Comparison of ENCODE assay signal across 1 cellular context in the genomic region with DNA sequence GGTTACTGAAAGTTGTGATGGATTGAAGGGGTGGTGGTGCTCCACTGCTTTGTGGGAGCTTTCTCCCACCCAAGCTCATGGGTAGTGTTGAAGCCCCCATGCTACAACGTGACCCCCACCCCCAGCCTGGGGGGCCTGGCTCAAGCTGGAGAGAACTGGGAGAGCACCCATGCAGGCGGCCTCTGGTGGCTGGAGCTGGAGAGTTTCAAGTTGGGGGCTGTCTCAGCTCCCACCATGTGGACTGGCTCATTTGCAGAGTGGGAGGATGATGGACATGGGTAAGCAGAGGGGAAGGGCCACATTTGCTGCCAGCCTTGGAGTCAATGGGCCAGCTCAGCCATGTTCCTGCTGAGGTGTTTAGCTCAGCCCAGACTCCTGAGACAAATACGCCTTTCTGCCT.
TF ChIP-seq lines count a peak whose summit lies in the region.

No MANE protein-coding gene starts in this region.

TF ChIP-seq in K562, 482 proteins besides CTCF, POLR2A, EP300 and RAD21 (continued from another document):
- TF ChIP-seq, protein P1, sequence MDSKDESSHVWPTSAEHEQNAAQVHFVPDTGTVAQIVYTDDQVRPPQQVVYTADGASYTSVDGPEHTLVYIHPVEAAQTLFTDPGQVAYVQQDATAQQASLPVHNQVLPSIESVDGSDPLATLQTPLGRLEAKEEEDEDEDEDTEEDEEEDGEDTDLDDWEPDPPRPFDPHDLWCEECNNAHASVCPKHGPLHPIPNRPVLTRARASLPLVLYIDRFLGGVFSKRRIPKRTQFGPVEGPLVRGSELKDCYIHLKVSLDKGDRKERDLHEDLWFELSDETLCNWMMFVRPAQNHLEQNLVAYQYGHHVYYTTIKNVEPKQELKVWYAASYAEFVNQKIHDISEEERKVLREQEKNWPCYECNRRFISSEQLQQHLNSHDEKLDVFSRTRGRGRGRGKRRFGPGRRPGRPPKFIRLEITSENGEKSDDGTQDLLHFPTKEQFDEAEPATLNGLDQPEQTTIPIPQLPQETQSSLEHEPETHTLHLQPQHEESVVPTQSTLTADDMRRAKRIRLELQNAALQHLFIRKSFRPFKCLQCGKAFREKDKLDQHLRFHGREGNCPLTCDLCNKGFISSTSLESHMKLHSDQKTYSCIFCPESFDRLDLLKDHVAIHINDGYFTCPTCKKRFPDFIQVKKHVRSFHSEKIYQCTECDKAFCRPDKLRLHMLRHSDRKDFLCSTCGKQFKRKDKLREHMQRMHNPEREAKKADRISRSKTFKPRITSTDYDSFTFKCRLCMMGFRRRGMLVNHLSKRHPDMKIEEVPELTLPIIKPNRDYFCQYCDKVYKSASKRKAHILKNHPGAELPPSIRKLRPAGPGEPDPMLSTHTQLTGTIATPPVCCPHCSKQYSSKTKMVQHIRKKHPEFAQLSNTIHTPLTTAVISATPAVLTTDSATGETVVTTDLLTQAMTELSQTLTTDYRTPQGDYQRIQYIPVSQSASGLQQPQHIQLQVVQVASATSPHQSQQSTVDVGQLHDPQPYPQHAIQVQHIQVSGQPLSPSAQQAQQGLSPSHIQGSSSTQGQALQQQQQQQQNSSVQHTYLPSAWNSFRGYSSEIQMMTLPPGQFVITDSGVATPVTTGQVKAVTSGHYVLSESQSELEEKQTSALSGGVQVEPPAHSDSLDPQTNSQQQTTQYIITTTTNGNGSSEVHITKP (IDR thresholded peaks at IDR 0.05; ENCODE audit: partially characterized antibody), result peak; percentile 43
- TF ChIP-seq CXXC5 (CRISPR knock-in tag; IDR thresholded peaks at IDR 0.05) (peak; percentile 27; the same call in 1 of the 2 replicates), ZNF695 (CRISPR knock-in tag; IDR thresholded peaks at IDR 0.05) (no peak), ETV1 (tag; conservative IDR thresholded peaks at IDR 0.05; ENCODE audit: low read depth) (no peak), MAZ (CRISPR knock-in tag; conservative IDR thresholded peaks at IDR 0.05 in 1 of 2, IDR thresholded peaks at IDR 0.05 in 1 of 2) (peak in 1 of 2 experiments; percentile 19; a peak in 1 of 4 replicates), ZBTB7A (IDR thresholded peaks at IDR 0.05; ENCODE audit: borderline replicate concordance, control insufficient read depth, low read depth, low read length) (peak; percentile 80), DMBX1 (CRISPR knock-in tag; IDR thresholded peaks at IDR 0.05; ENCODE audit: borderline replicate concordance) (0 out of 2 replicates have a peak, but pooled peaks have one; percentile 41), ZC3H11A (IDR thresholded peaks at IDR 0.05; ENCODE audit: low read depth, low read length) (no peak)
- TF ChIP-seq, protein P2, sequence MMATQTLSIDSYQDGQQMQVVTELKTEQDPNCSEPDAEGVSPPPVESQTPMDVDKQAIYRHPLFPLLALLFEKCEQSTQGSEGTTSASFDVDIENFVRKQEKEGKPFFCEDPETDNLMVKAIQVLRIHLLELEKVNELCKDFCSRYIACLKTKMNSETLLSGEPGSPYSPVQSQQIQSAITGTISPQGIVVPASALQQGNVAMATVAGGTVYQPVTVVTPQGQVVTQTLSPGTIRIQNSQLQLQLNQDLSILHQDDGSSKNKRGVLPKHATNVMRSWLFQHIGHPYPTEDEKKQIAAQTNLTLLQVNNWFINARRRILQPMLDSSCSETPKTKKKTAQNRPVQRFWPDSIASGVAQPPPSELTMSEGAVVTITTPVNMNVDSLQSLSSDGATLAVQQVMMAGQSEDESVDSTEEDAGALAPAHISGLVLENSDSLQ (IDR thresholded peaks at IDR 0.05), result peak; percentile 47; the same call in 1 of the 2 replicates
